In the genomic region with DNA sequence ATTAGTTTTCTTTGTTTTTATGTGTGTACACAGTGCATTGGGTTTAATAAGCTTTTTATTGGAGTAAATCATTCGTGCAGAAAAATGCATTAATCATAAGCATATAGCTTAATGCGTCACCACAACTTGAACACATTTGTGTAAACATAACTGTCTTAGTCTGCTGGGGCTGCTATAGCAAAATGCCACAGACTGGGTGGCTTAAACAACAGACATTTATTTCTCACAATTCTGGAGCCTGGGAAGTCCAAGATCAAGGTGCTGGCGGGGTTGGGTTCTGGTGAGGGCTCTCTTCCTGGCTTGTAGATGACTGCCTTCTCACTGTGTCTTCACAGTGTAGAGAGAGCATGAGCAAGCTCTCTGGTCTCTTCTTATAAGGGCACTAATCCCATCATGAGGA, we compare ENCODE assay signal across 14 cellular contexts. TPM values are rescaled to one million over a fixed set of nuclear protein-coding genes. Genes with fewer than 3 reads are reported as not detected.
A peak's percentile ranks its signal among the peaks of the same experiment; 100 is the strongest.
DNase-seq lines count a peak whose midpoint lies in the region; ATAC-seq and TF ChIP-seq lines count a peak whose summit lies in the region.
"Had no signal": no experiment of that assay in that cellular context is flagged by ENCODE, and none has a peak within 500 bp of the region (broad histone marks: within the 10 kb centered on the region; RNA-seq: fewer than 3 reads in every experiment).

No MANE protein-coding gene starts in this region.

- H3K4me3 ChIP-seq in AG04450 (ENCODE audit: low read depth, low read length) (peak overlapping the region; percentile 29), hepatocyte (no peak overlapping the region)
- H3K4me3 ChIP-seq: Peyer's patch had no signal

- WGBS in hepatocyte (ENCODE audit: low lambda C conversion rate, missing lambda C conversion rate), result 56% methylated on average over 3 of the region's 3 CpGs

- CTCF ChIA-PET in AG04450 (lab: Charles Lee), result interaction anchor here (0.8 to 7.1 kb wide), 32 partner anchors 8 to 822 kb away, joined by 3 to 182 read pairs (median 6); partner anchors contain the start of genes HYI, KDM4A and SLC6A9

- no peak overlapping the region for H3K4me3 Mint-ChIP-seq in T-helper 2 cell treated with Interferon-gamma antibody and Interleukin-4, amounts not matched to agents 5 μg/mL and 100 μg/mL, for 36 hours

- H4K20me1 ChIP-seq in hepatocyte (ENCODE audit: insufficient read depth, poor library complexity, severe bottlenecking), result no peaks in the 10 kb centered on the region

- no peaks in the 10 kb centered on the region for H3K79me2 ChIP-seq in hepatocyte

- no peaks in the 10 kb centered on the region for H3K36me3 Mint-ChIP-seq in T-helper 2 cell treated with Interferon-gamma antibody and Interleukin-4, amounts not matched to agents 5 μg/mL and 100 μg/mL, for 36 hours (ENCODE audit: low read depth)

- TF ChIP-seq CTCF in AG04450 (IDR thresholded peaks at IDR 0.05; ENCODE audit: low read depth, low read length), result no peak
- TF ChIP-seq CTCF in hepatocyte (IDR thresholded peaks at IDR 0.05; ENCODE audit: poor library complexity), result no peak

- H3K4me2 ChIP-seq in hepatocyte, result peak overlapping the region; percentile 35

- no peaks in the 10 kb centered on the region for H3K36me3 ChIP-seq in hepatocyte (replicated peaks; ENCODE audit: insufficient read depth, low read depth)
- H3K36me3 ChIP-seq: Peyer's patch, upper lobe of left lung had no signal

- H3K27me3 Mint-ChIP-seq in T-helper 2 cell treated with Interferon-gamma antibody and Interleukin-4, amounts not matched to agents 5 μg/mL and 100 μg/mL, for 36 hours (ENCODE audit: low read depth), result no peaks in the 10 kb centered on the region

- H3K9me3 Mint-ChIP-seq in T-helper 2 cell treated with Interferon-gamma antibody and Interleukin-4, amounts not matched to agents 5 μg/mL and 100 μg/mL, for 36 hours, result no peaks in the 10 kb centered on the region

- ATAC-seq in left ventricle myocardium superior, result no peak

- peak overlapping the region; percentile 79 for H3K27ac ChIP-seq in AG04450 (ENCODE audit: low read depth, low read length)
- H3K27ac ChIP-seq in hepatocyte, result peak overlapping the region; percentile 58
- H3K27ac ChIP-seq: Peyer's patch had no signal

- DNase-seq in AG04450 (ENCODE audit: low read depth, low spot score), result no peak
- DNase-seq in M059J (ENCODE audit: low read depth), result peak; percentile 65
- peak; percentile 19 for DNase-seq in astrocyte of the hippocampus (ENCODE audit: low read depth, low spot score)
- no peak for DNase-seq in hepatocyte (ENCODE audit: low spot score)
- DNase-seq in RPMI8226, result no peak
- DNase-seq in left ventricle myocardium superior, result no peak
- DNase-seq in activated effector memory CD4-positive, alpha-beta T cell treated with anti-CD3 and anti-CD28 coated beads, Interleukin-2, amount 50 U/mL, for 16 hours, result no peak
- no peak for DNase-seq in T-helper 2 cell treated with Interferon-gamma antibody and Interleukin-4, amounts not matched to agents 5 μg/mL and 100 μg/mL, for 36 hours (ENCODE audit: low spot score)
- DNase-seq: NCI-H1092 treated with DMSO at 0.1 percent for 48 hours; NCI-H446 treated with DMSO at 0.1 percent for 48 hours; Peyer's patch; stimulated activated CD8-positive, alpha-beta memory T cell treated with anti-CD3 and anti-CD28 coated beads, Interleukin-4, amount 100 ng/mL, for 48 hours; T-helper 9 cell; upper lobe of left lung had no signal

- no peaks in the 10 kb centered on the region for H3K9me2 ChIP-seq in hepatocyte (replicated peaks; ENCODE audit: insufficient read depth)

- H3K9me3 ChIP-seq in AG04450 (ENCODE audit: control insufficient read depth, insufficient read depth, low read length) (no peaks in the 10 kb centered on the region), hepatocyte (ENCODE audit: low read depth) (no peaks in the 10 kb centered on the region)
- H3K9me3 ChIP-seq: Peyer's patch, upper lobe of left lung had no signal

- intact Hi-C loops in left ventricle myocardium superior (cut with micrococcal nuclease), result no loop called here

- H3K4me1 Mint-ChIP-seq in T-helper 2 cell treated with Interferon-gamma antibody and Interleukin-4, amounts not matched to agents 5 μg/mL and 100 μg/mL, for 36 hours (ENCODE audit: low read depth), result peaks cover 11% of the 10 kb centered on the region

- H3K27me3 ChIP-seq in AG04450 (ENCODE audit: control insufficient read depth, insufficient read depth, low read length) (no peaks in the 10 kb centered on the region), hepatocyte (no peaks in the 10 kb centered on the region)
- H3K27me3 ChIP-seq: Peyer's patch, upper lobe of left lung had no signal

- H3K27ac Mint-ChIP-seq in T-helper 2 cell treated with Interferon-gamma antibody and Interleukin-4, amounts not matched to agents 5 μg/mL and 100 μg/mL, for 36 hours, result no peak overlapping the region

- no peak overlapping the region for H2AFZ ChIP-seq in hepatocyte

- POLR2A ChIA-PET in AG04450 (lab: Yijun Ruan, JAX), result interaction anchor here (0.5 to 1.8 kb wide), 8 partner anchors 12 to 548 kb away, joined by 3 to 8 read pairs (median 4); partner anchors contain the start of genes DMAP1 and KDM4A

- peaks cover 9% of the 10 kb centered on the region for H3K4me1 ChIP-seq in hepatocyte (ENCODE audit: insufficient read depth)
- H3K4me1 ChIP-seq: Peyer's patch had no signal

RNA-seq across cellular contexts. Expression of gene SLC6A9, which starts 17.6 kb away (rescaled TPM):
- polyA plus RNA-seq in AG04450 (2011; rRNA removed), result 16.3 and 17.3 TPM in 2 replicates
- 29.5 and 34.1 TPM in 2 replicates for polyA minus RNA-seq in AG04450 (2011; rRNA and poly(A)+ RNA removed)
- 2.1 and 5.1 TPM in 2 replicates for total RNA-seq in M059J (2014; rRNA removed; shearing (Covaris generic))
- total RNA-seq in hepatocyte, result 13.5 and 14.6 TPM in 2 replicates
- polyA plus RNA-seq in hepatocyte, result 24.9 and 25.3 TPM in 2 replicates
- total RNA-seq in left ventricle myocardium superior, result 1.6 TPM

RNA-seq across cellular contexts. Expression of gene CCDC24, which starts 57.4 kb away (rescaled TPM):
- polyA plus RNA-seq in AG04450 (2011; rRNA removed) (1.1 and 1.6 TPM in 2 replicates), hepatocyte (23.7 and 27.7 TPM in 2 replicates)
- 0.92 and 1.0 TPM in 2 replicates for polyA minus RNA-seq in AG04450 (2011; rRNA and poly(A)+ RNA removed)
- 10.6 and 11.1 TPM in 2 replicates for total RNA-seq in M059J (2014; rRNA removed; shearing (Covaris generic))
- total RNA-seq in hepatocyte (11.0 and 13.2 TPM in 2 replicates), left ventricle myocardium superior (1.0 TPM)

Comparison
In these comparisons a context has a peak if more than half of its experiments do, and no peak if none do; other contexts are left out.
1. DNase-seq: peak in M059J (single experiment) and astrocyte of the hippocampus (single experiment); none in AG04450 (single experiment), hepatocyte (single experiment), RPMI8226 (single experiment), left ventricle myocardium superior (single experiment), activated effector memory CD4-positive, alpha-beta T cell treated with anti-CD3 and anti-CD28 coated beads, Interleukin-2, amount 50 U/mL, for 16 hours (single experiment) and T-helper 2 cell treated with Interferon-gamma antibody and Interleukin-4, amounts not matched to agents 5 μg/mL and 100 μg/mL, for 36 hours (single experiment).